Comparison of ENCODE assay signal across 20 cellular contexts in the genomic region with DNA sequence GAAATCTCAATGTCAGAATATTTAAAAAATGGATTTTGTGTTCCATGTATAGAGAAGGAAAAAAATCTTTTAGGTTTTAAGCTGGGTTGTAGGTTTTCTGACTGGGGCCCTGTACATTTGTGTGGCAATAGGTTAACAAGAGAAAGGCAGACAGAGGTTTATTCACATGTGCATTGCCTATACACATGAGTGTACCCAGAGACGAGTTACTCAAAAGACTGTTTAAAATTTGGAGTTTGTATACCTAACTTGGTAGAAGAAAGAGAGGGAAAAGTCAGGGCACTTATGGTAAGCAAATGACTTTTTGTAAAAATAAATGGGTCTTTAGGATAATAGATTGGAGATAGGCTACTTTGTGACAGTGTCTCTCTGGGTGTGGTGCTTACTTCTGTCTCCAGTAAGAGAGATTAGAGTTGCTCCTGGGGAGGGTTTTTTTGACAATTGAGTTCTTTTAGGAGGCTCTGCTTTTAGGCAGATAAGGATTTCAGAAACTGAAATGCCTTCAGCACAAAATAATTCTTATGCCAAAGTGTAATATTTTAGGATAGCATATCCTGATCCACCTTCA.
A peak's percentile ranks its signal among the peaks of the same experiment; 100 is the strongest.
DNase-seq lines count a peak whose midpoint lies in the region; ATAC-seq and TF ChIP-seq lines count a peak whose summit lies in the region.
"Had no signal": no experiment of that assay in that cellular context is flagged by ENCODE, and none has a peak within 500 bp of the region (broad histone marks: within the 10 kb centered on the region; RNA-seq: fewer than 3 reads in every experiment).

No MANE protein-coding gene starts in this region.

- H3K9me3 Mint-ChIP-seq in WTC11 = no peaks in the 10 kb centered on the region
- no peaks in the 10 kb centered on the region for H3K9me3 Mint-ChIP-seq in neural progenitor cell
- H3K9me3 Mint-ChIP-seq: CD4-positive, alpha-beta T cell had no signal

- peaks cover 9% of the 10 kb centered on the region for H3F3A ChIP-seq in neural progenitor cell (ENCODE audit: low read depth)

- H2AFZ ChIP-seq in ACC112 (ENCODE audit: low read length, unreplicated experiment) (no peak overlapping the region), Karpas-422 (ENCODE audit: low read length) (no peak overlapping the region), neural progenitor cell (replicated peaks) (no peak overlapping the region)

- CTCF ChIA-PET in WTC11 (lab: Charles Lee) = no interaction called here

- H3K27me3 ChIP-seq in ACC112 (ENCODE audit: insufficient read depth, low read length) (no peaks in the 10 kb centered on the region), Karpas-422 (ENCODE audit: low read length) (no peaks in the 10 kb centered on the region), neural progenitor cell (no peaks in the 10 kb centered on the region), ascending aorta (no peaks in the 10 kb centered on the region), body of pancreas (no peaks in the 10 kb centered on the region)
- H3K27me3 ChIP-seq: BLaER1 had no signal

- no peaks in the 10 kb centered on the region for H3K9me3 ChIP-seq in Karpas-422 (ENCODE audit: low read length)
- no peaks in the 10 kb centered on the region for H3K9me3 ChIP-seq in neural progenitor cell (ENCODE audit: low read depth)
- no peaks in the 10 kb centered on the region for H3K9me3 ChIP-seq in ascending aorta
- no peaks in the 10 kb centered on the region for H3K9me3 ChIP-seq in body of pancreas
- H3K9me3 ChIP-seq: BLaER1 had no signal

- H3K9ac ChIP-seq in Karpas-422 (ENCODE audit: low read length) (no peak overlapping the region), neural progenitor cell (no peak overlapping the region)
- H3K9ac ChIP-seq: BLaER1, KMS-11 had no signal

- H3K4me2 ChIP-seq in Karpas-422 (ENCODE audit: low read depth, low read length, poor library complexity, severe bottlenecking) (peak overlapping the region; percentile 20), neural progenitor cell (peak overlapping the region; percentile 11)
- H3K4me2 ChIP-seq: BLaER1, KMS-11 had no signal

- peaks cover 16% of the 10 kb centered on the region for H3K4me1 ChIP-seq in ACC112 (ENCODE audit: control insufficient read depth, insufficient read depth, low read length, unreplicated experiment)
- peaks cover 79% of the 10 kb centered on the region for H3K4me1 ChIP-seq in Karpas-422 (ENCODE audit: low read length)
- peaks cover 35% of the 10 kb centered on the region for H3K4me1 ChIP-seq in neural progenitor cell
- H3K4me1 ChIP-seq in ascending aorta = peaks cover 7 to 9% of the 10 kb centered on the region in 2 donors
- H3K4me1 ChIP-seq in body of pancreas = peaks cover 5% of the 10 kb centered on the region
- H3K4me1 ChIP-seq: BLaER1 had no signal

- H3K4me3 ChIP-seq in ACC112 (ENCODE audit: low read depth, low read length) (peak overlapping the region; percentile 64), Karpas-422 (ENCODE audit: low read length) (no peak overlapping the region), neural progenitor cell (no peak overlapping the region), ascending aorta (no peak overlapping the region), body of pancreas (no peak overlapping the region)
- H3K4me3 ChIP-seq: BLaER1 had no signal

- no peak overlapping the region for H3K4me3 Mint-ChIP-seq in WTC11
- no peak overlapping the region for H3K4me3 Mint-ChIP-seq in neural progenitor cell
- H3K4me3 Mint-ChIP-seq: CD4-positive, alpha-beta T cell had no signal

- TF ChIP-seq POLR2A in body of pancreas (IDR thresholded peaks at IDR 0.05) = no peak

- POLR2A ChIA-PET in WTC11 (lab: Charles Lee) = no interaction called here

- TF ChIP-seq CTCF in WTC11 (IDR thresholded peaks at IDR 0.05) (no peak), neural progenitor cell (IDR thresholded peaks at IDR 0.05) (no peak), ascending aorta (IDR thresholded peaks at IDR 0.05) (no peak), body of pancreas (IDR thresholded peaks at IDR 0.05) (no peak)

- 71 to 85% methylated on average over 1 of the region's 1 CpG for WGBS in body of pancreas, 2 donors

- H4K20me1 ChIP-seq in Karpas-422 (ENCODE audit: insufficient read depth, low read depth, low read length) (no peaks in the 10 kb centered on the region), neural progenitor cell (ENCODE audit: low read depth) (peaks cover 17% of the 10 kb centered on the region)

- peak overlapping the region; percentile 31; the same call in 1 of the 2 replicates for H3K27ac ChIP-seq in ACC112 (ENCODE audit: low read depth, low read length)
- peak overlapping the region; percentile 32 for H3K27ac ChIP-seq in Karpas-422 (ENCODE audit: low read length)
- H3K27ac ChIP-seq in neural progenitor cell = peak overlapping the region; percentile 9
- H3K27ac ChIP-seq in ascending aorta = no peak overlapping the region
- no peak overlapping the region for H3K27ac ChIP-seq in body of pancreas
- H3K27ac ChIP-seq: BLaER1, KMS-11 had no signal

- no peak for DNase-seq in Karpas-422
- DNase-seq in WTC11 (ENCODE audit: low spot score) = no peak
- no peak for DNase-seq in neural progenitor cell (ENCODE audit: low spot score)
- DNase-seq in ascending aorta (ENCODE audit: low spot score in 2 of 2) = no peak
- DNase-seq in midbrain (lab: John Stamatoyannopoulos, UW) = no peak
- no peak for DNase-seq in body of pancreas
- DNase-seq: ACHN; CD4-positive, alpha-beta T cell; COR-L47; GOT3; NCI-H1417; NCI-H1694 treated with DMSO at 0.1 percent for 48 hours; NCI-H446; NCI-H526 treated with DMSO at 0.1 percent for 48 hours; PC-3; Right ventricle myocardium superior had no signal

- H3K79me2 ChIP-seq in ACC112 (ENCODE audit: control insufficient read depth, insufficient read depth, low read length, unreplicated experiment) (no peaks in the 10 kb centered on the region), Karpas-422 (ENCODE audit: low read length) (peaks cover 65% of the 10 kb centered on the region), neural progenitor cell (ENCODE audit: low read depth) (peaks cover 74% of the 10 kb centered on the region)

- H3K4me1 Mint-ChIP-seq in WTC11 = peaks cover 13% of the 10 kb centered on the region
- H3K4me1 Mint-ChIP-seq in neural progenitor cell = peaks cover 28% of the 10 kb centered on the region

- H3K9me2 ChIP-seq in Karpas-422 (replicated peaks; ENCODE audit: insufficient read depth, low read length) = no peaks in the 10 kb centered on the region

- no peaks in the 10 kb centered on the region for H3K36me3 Mint-ChIP-seq in WTC11
- H3K36me3 Mint-ChIP-seq in neural progenitor cell = no peaks in the 10 kb centered on the region

- H3K27ac Mint-ChIP-seq in WTC11 (0 out of 2 replicates have a peak overlapping the region, but pooled peaks have one; percentile 3), neural progenitor cell (peak overlapping the region; percentile 15)
- H3K27ac Mint-ChIP-seq: CD4-positive, alpha-beta T cell had no signal

- no peak for ATAC-seq in WTC11
- no peak for ATAC-seq in HG03342 (IDR thresholded peaks at IDR 0.05; ENCODE audit: unreplicated experiment)
- no peak for ATAC-seq in body of pancreas
- ATAC-seq: PC-3 had no signal

- H3K27me3 Mint-ChIP-seq in WTC11 (ENCODE audit: low read depth) (no peaks in the 10 kb centered on the region), neural progenitor cell (ENCODE audit: insufficient read depth, low read depth) (no peaks in the 10 kb centered on the region)
- H3K27me3 Mint-ChIP-seq: CD4-positive, alpha-beta T cell had no signal

- intact Hi-C loops in ascending aorta (cut with DNase I) = loop anchor here (5.0 to 10.0 kb wide), 2 partner anchors 321 to 649 kb away; no protein-coding TSS in a partner anchor
- intact Hi-C loops in body of pancreas (cut with DNase I) = loop anchor here (10.0 kb wide), 1 partner anchor 171 kb away; no protein-coding TSS in a partner anchor

- H3K36me3 ChIP-seq in ACC112 (ENCODE audit: insufficient read depth, low read length) = no peaks in the 10 kb centered on the region
- H3K36me3 ChIP-seq in Karpas-422 (ENCODE audit: insufficient read depth, low read length) = no peaks in the 10 kb centered on the region
- no peaks in the 10 kb centered on the region for H3K36me3 ChIP-seq in neural progenitor cell
- no peaks in the 10 kb centered on the region for H3K36me3 ChIP-seq in ascending aorta
- no peaks in the 10 kb centered on the region for H3K36me3 ChIP-seq in body of pancreas (replicated peaks in 1 of 2; ENCODE audit: insufficient read depth in 1 of 2, low read depth in 2 of 2)

TF ChIP-seq in WTC11, 78 proteins besides CTCF, POLR2A, EP300 and RAD21 (continues in another document):
- TF ChIP-seq MXD4 (CRISPR knock-in tag; IDR thresholded peaks at IDR 0.05; ENCODE audit: borderline replicate concordance) (no peak), CREM (CRISPR knock-in tag; IDR thresholded peaks at IDR 0.05) (no peak)
- TF ChIP-seq, protein P1, sequence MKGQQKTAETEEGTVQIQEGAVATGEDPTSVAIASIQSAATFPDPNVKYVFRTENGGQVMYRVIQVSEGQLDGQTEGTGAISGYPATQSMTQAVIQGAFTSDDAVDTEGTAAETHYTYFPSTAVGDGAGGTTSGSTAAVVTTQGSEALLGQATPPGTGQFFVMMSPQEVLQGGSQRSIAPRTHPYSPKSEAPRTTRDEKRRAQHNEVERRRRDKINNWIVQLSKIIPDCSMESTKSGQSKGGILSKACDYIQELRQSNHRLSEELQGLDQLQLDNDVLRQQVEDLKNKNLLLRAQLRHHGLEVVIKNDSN (CRISPR knock-in tag; IDR thresholded peaks at IDR 0.05) = no peak
- TF ChIP-seq, protein P2, sequence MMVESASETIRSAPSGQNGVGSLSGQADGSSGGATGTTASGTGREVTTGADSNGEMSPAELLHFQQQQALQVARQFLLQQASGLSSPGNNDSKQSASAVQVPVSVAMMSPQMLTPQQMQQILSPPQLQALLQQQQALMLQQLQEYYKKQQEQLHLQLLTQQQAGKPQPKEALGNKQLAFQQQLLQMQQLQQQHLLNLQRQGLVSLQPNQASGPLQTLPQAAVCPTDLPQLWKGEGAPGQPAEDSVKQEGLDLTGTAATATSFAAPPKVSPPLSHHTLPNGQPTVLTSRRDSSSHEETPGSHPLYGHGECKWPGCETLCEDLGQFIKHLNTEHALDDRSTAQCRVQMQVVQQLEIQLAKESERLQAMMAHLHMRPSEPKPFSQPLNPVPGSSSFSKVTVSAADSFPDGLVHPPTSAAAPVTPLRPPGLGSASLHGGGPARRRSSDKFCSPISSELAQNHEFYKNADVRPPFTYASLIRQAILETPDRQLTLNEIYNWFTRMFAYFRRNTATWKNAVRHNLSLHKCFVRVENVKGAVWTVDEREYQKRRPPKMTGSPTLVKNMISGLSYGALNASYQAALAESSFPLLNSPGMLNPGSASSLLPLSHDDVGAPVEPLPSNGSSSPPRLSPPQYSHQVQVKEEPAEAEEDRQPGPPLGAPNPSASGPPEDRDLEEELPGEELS (CRISPR knock-in tag; IDR thresholded peaks at IDR 0.05) = no peak

Comparison
In these comparisons a context has a peak if more than half of its experiments do, and no peak if none do; other contexts are left out.
1. H3K27ac ChIP-seq: peak in ACC112 (single experiment), Karpas-422 (single experiment) and neural progenitor cell (single experiment); none in ascending aorta (0 of 2) and body of pancreas (0 of 4).